1 cellular context compared by ENCODE assay signal in genomic region chr16:88325976-88326375, GRCh38.
A peak's percentile ranks its signal among the peaks of the same experiment; 100 is the strongest.
TF ChIP-seq lines count a peak whose summit lies in the region.

No MANE protein-coding gene starts in this region.

TF ChIP-seq in HEK293, 187 proteins besides CTCF, POLR2A, EP300 and RAD21 (continued from another document):
- TF ChIP-seq ZNF704 (tag by site-specific recombination; IDR thresholded peaks at IDR 0.05): no peak
- no peak for TF ChIP-seq ZNF571 (tag by site-specific recombination; IDR thresholded peaks at IDR 0.05)
- TF ChIP-seq ZNF341 (tag by site-specific recombination; IDR thresholded peaks at IDR 0.05; ENCODE audit: low read depth): 0 out of 2 replicates have a peak, but pooled peaks have one; percentile 40
- TF ChIP-seq EGR2 (tag by site-specific recombination; IDR thresholded peaks at IDR 0.05; ENCODE audit: low read depth): peak; percentile 61; the same call in 1 of the 2 replicates
TF ChIP-seq in HEK293: peak in this region for 3.
